Comparison of ENCODE assay signal across 8 cellular contexts in genomic region chr9:133144887-133145466, GRCh38. TPM values are rescaled to one million over a fixed set of nuclear protein-coding genes. Genes with fewer than 3 reads are reported as not detected.
A peak's percentile ranks its signal among the peaks of the same experiment; 100 is the strongest.
DNase-seq lines count a peak whose midpoint lies in the region; ATAC-seq and TF ChIP-seq lines count a peak whose summit lies in the region.

No MANE protein-coding gene starts in this region.

- no peak for DNase-seq in H9
- DNase-seq in SJCRH30 = peak in 1 of 2 experiments; percentile 46
- no peak for DNase-seq in endothelial cell (ENCODE audit: low spot score)
- no peak for DNase-seq in 8988T
- DNase-seq in tibial artery = no peak
- DNase-seq in stimulated activated CD4-positive, alpha-beta T cell treated with anti-CD3 and anti-CD28 coated beads, Interleukin-15, amount 100 ng/mL, for 24 hours = no peak
- DNase-seq in foreskin keratinocyte = no peak

- H3K79me2 ChIP-seq in H9 (ENCODE audit: insufficient read depth, low read length) = no peaks in the 10 kb centered on the region

- no peak overlapping the region for H4K8ac ChIP-seq in H9 (replicated peaks; ENCODE audit: insufficient read length, low read depth, low read length)

- no peak overlapping the region for H4K91ac ChIP-seq in H9 (ENCODE audit: insufficient read length, low read depth, low read length)

- H3K4me1 Mint-ChIP-seq in H9 (peaks cover 23 to 28% of the 10 kb centered on the region in 2 experiments), endothelial cell (ENCODE audit: unreplicated experiment) (peaks cover 33% of the 10 kb centered on the region)

- H3K4ac ChIP-seq in H9 (ENCODE audit: low read depth, low read length) = no peak overlapping the region

- H2BK5ac ChIP-seq in H9 (ENCODE audit: insufficient read length, low read length) = no peak overlapping the region

- no peak overlapping the region for H4K5ac ChIP-seq in H9 (ENCODE audit: insufficient read length, low read depth, low read length)

- H3K36me3 ChIP-seq in SJCRH30 = no peaks in the 10 kb centered on the region
- H3K36me3 ChIP-seq in skeletal muscle satellite cell (ENCODE audit: insufficient read depth, low read length) = no peaks in the 10 kb centered on the region
- H3K36me3 ChIP-seq in tibial artery = no peaks in the 10 kb centered on the region

- no peak overlapping the region for H2AK5ac ChIP-seq in H9 (ENCODE audit: insufficient read length, low read length)

- H3K27ac ChIP-seq in H9 (ENCODE audit: insufficient read length, low read depth, low read length) = no peak overlapping the region
- peak overlapping the region; percentile 37 for H3K27ac ChIP-seq in SJCRH30
- H3K27ac ChIP-seq in tibial artery = no peak overlapping the region
- H3K27ac ChIP-seq in foreskin keratinocyte = no peak overlapping the region

- H3K9me3 Mint-ChIP-seq in H9 (no peaks in the 10 kb centered on the region), endothelial cell (ENCODE audit: unreplicated experiment) (no peaks in the 10 kb centered on the region)

- H3K18ac ChIP-seq in H9 (ENCODE audit: insufficient read length, low read depth, low read length) = no peak overlapping the region

- H3K27me3 Mint-ChIP-seq in H9 (ENCODE audit: low read depth) = peaks cover 11% of the 10 kb centered on the region
- H3K27me3 Mint-ChIP-seq in endothelial cell (ENCODE audit: unreplicated experiment) = peaks cover 23% of the 10 kb centered on the region

- no peak for TF ChIP-seq CTCF in H9 (conservative IDR thresholded peaks at IDR 0.05)
- no peak for TF ChIP-seq CTCF in endothelial cell (IDR thresholded peaks at IDR 0.05; ENCODE audit: unreplicated experiment)
- TF ChIP-seq CTCF in tibial artery (IDR thresholded peaks at IDR 0.05) = no peak
- no peak for TF ChIP-seq CTCF in foreskin keratinocyte (conservative IDR thresholded peaks at IDR 0.05)

- H3K23ac ChIP-seq in H9 (ENCODE audit: insufficient read length, low read depth, low read length) = no peak overlapping the region

- H3K27ac Mint-ChIP-seq in H9 (peak overlapping the region in 1 of 3 experiments; percentile 12; a peak in 1 of 7 replicates), endothelial cell (ENCODE audit: unreplicated experiment) (peak overlapping the region; percentile 62)

- no peak for ATAC-seq in foreskin keratinocyte

- no peak overlapping the region for H2AFZ ChIP-seq in H9 (ENCODE audit: low read length)

- no peak overlapping the region for H2BK12ac ChIP-seq in H9 (ENCODE audit: insufficient read length, low read depth, low read length)

- peaks cover 2% of the 10 kb centered on the region for H4K20me1 ChIP-seq in H9 (ENCODE audit: control insufficient read depth, insufficient read depth, insufficient read length)

- no peak overlapping the region for H2BK15ac ChIP-seq in H9 (ENCODE audit: low read depth, low read length)

- H3K4me2 ChIP-seq in H9 (ENCODE audit: insufficient read depth, insufficient read length, low read length) (peak overlapping the region; percentile 30), skeletal muscle satellite cell (ENCODE audit: low read length) (peak overlapping the region; percentile 93)

- H3K4me3 Mint-ChIP-seq in H9 = 0 out of 5 replicates have a peak overlapping the region, but pooled peaks of 1 of the 2 experiments have one; percentile 2
- peak overlapping the region; percentile 48 for H3K4me3 Mint-ChIP-seq in endothelial cell (ENCODE audit: unreplicated experiment)

- H3K79me1 ChIP-seq in H9 (ENCODE audit: insufficient read depth, low read depth, low read length, poor library complexity, severe bottlenecking) = no peaks in the 10 kb centered on the region

- intact Hi-C loops in tibial artery (cut with DNase I; ENCODE audit: low total_unique reads) = loop anchor here (2.0 to 5.0 kb wide), 2 partner anchors 42 to 118 kb away; no protein-coding TSS in a partner anchor

- H3K9ac ChIP-seq in H9 (ENCODE audit: extremely low read depth, insufficient read length, low read length) (no peak overlapping the region), skeletal muscle satellite cell (ENCODE audit: low read depth, low read length) (peak overlapping the region; percentile 37)

- H3K27me3 ChIP-seq in H9 (ENCODE audit: insufficient read depth, low read length) (no peaks in the 10 kb centered on the region), SJCRH30 (no peaks in the 10 kb centered on the region), skeletal muscle satellite cell (ENCODE audit: control insufficient read depth, insufficient read depth, low read length) (no peaks in the 10 kb centered on the region), tibial artery (no peaks in the 10 kb centered on the region), foreskin keratinocyte (no peaks in the 10 kb centered on the region)

- H3K4me3 ChIP-seq in SJCRH30 (peak overlapping the region; percentile 51), skeletal muscle satellite cell (ENCODE audit: low read length) (peak overlapping the region; percentile 70), tibial artery (no peak overlapping the region)

- no peak overlapping the region for H2BK120ac ChIP-seq in H9 (ENCODE audit: low read depth, low read length, poor library complexity, severe bottlenecking)

- no peak overlapping the region; the same call in 1 of the 2 replicates for H3K14ac ChIP-seq in H9 (ENCODE audit: insufficient read depth, low read length)

- no peak overlapping the region for H3K56ac ChIP-seq in H9 (ENCODE audit: insufficient read length, low read depth, low read length)

- H3K9me3 ChIP-seq in H9 (ENCODE audit: control insufficient read depth, low read depth, low read length) (no peaks in the 10 kb centered on the region), SJCRH30 (replicated peaks) (no peaks in the 10 kb centered on the region), skeletal muscle satellite cell (replicated peaks; ENCODE audit: low read length) (no peaks in the 10 kb centered on the region), tibial artery (no peaks in the 10 kb centered on the region)

- no CpG with 5 or more reads among the region's 14 CpGs for WGBS in H9 (ENCODE audit: extremely low coverage, insufficient read length, low lambda C conversion rate)

- H3K23me2 ChIP-seq in H9 (ENCODE audit: insufficient read length, low read depth, low read length, poor library complexity, severe bottlenecking) = peaks cover 18% of the 10 kb centered on the region

- H3K36me3 Mint-ChIP-seq in H9 (ENCODE audit: insufficient read depth in 1 of 3, low read depth in 3 of 3) (peaks cover 0 to 6% (median 4%) of the 10 kb centered on the region in 3 experiments; a peak in 4 of 7 replicates), endothelial cell (ENCODE audit: low read depth, unreplicated experiment) (peaks cover 9% of the 10 kb centered on the region)

- H2BK20ac ChIP-seq in H9 (ENCODE audit: low read depth, low read length, poor library complexity, severe bottlenecking) = no peak overlapping the region

- no peak overlapping the region for H3T11ph ChIP-seq in H9 (ENCODE audit: low read length)

- H3K4me1 ChIP-seq in H9 (ENCODE audit: insufficient read depth, low read length) (peaks cover 5% of the 10 kb centered on the region; the same call in 1 of the 2 replicates), SJCRH30 (peaks cover 14% of the 10 kb centered on the region), skeletal muscle satellite cell (ENCODE audit: control insufficient read depth, insufficient read depth, low read length) (peaks cover 15% of the 10 kb centered on the region), tibial artery (peaks cover 3 to 51% (median 30%) of the 10 kb centered on the region in 4 donors), foreskin keratinocyte (no peaks in the 10 kb centered on the region)

RNA-seq across cellular contexts. Expression of gene GBGT1, which starts 18.7 kb away (rescaled TPM):
- total RNA-seq in H9 (2021) = 9.3 TPM in 2 replicates
- 1.2 TPM in 2 replicates for total RNA-seq in SJCRH30 (2014; rRNA removed; shearing (Covaris generic))
- 98.4 TPM for total RNA-seq in endothelial cell (ENCODE audit: unreplicated experiment)
- total RNA-seq in skeletal muscle satellite cell (2012; rRNA removed) = under 0.01 and 1.3 TPM in 2 replicates
- 1.7 and 3.0 TPM in 2 replicates for total RNA-seq in foreskin keratinocyte
- 1.5 and 3.0 TPM in 2 replicates for polyA plus RNA-seq in foreskin keratinocyte

RNA-seq across cellular contexts. Expression of gene RALGDS, which starts 23.9 kb away (rescaled TPM):
- total RNA-seq in H9 (2021) (20.9 and 21.3 TPM in 2 replicates), endothelial cell (ENCODE audit: unreplicated experiment) (80.6 TPM), foreskin keratinocyte (15.9 and 18.0 TPM in 2 replicates)
- total RNA-seq in SJCRH30 (2014; rRNA removed; shearing (Covaris generic)) = 21.5 and 26.9 TPM in 2 replicates
- 15.0 and 18.1 TPM in 2 replicates for total RNA-seq in skeletal muscle satellite cell (2012; rRNA removed)
- 11.9 and 12.7 TPM in 2 replicates for polyA plus RNA-seq in foreskin keratinocyte

Comparison
In these comparisons a context has a peak if more than half of its experiments do, and no peak if none do; other contexts are left out.
1. H3K4me3 ChIP-seq: peak in SJCRH30 (single experiment) and skeletal muscle satellite cell (single experiment); none in tibial artery (0 of 2).